In the genomic region with DNA sequence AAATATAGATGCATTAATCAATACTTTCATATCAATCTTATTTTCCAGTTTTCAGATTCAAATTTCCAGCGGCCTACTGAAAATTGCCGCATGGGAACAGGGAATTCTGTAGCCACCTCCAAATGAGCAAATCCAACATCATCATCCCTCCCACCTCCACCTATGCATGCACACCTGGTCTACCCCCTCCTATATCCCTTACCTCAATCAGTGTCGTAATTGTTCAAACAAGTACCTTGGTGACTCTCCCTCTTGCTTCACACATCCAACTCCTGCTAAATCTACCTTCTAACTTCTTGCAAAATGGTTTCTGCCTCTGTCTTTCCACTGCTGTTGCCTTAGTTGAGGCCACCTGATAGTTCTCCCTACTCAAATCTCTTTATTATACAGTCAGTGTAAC, we compare ENCODE assay signal across 18 cellular contexts.
DNase-seq lines count a peak whose midpoint lies in the region; ATAC-seq, FAIRE-seq and TF ChIP-seq lines count a peak whose summit lies in the region.
"Had no signal": no experiment of that assay in that cellular context is flagged by ENCODE, and none has a peak within 500 bp of the region (broad histone marks: within the 10 kb centered on the region; RNA-seq: fewer than 3 reads in every experiment).

No MANE protein-coding gene starts in this region.

- no peak overlapping the region for H3K4me3 ChIP-seq in HepG2 (replicated peaks in 1 of 3; ENCODE audit: insufficient read depth in 1 of 3, low read depth in 2 of 3, low read length in 3 of 3)
- H3K4me3 ChIP-seq in right lobe of liver: no peak overlapping the region
- no peak overlapping the region for H3K4me3 ChIP-seq in keratinocyte (ENCODE audit: control insufficient read depth in 2 of 3, extremely low read depth in 1 of 3, insufficient read depth in 2 of 3, low read depth in 1 of 3, low read length in 3 of 3)
- H3K4me3 ChIP-seq: GM23248 had no signal

- no peak overlapping the region for H3K4me2 ChIP-seq in HepG2 (ENCODE audit: low read depth, low read length)
- H3K4me2 ChIP-seq in keratinocyte (ENCODE audit: control insufficient read depth, extremely low read depth, insufficient read depth, low read depth, low read length): no peak overlapping the region

- dilution Hi-C loops in keratinocyte (cut with MboI; ENCODE audit: extremely low pct_ligation_motif_present, low sequenced_read_pairs): no loop called here

- H3K36me3 ChIP-seq in HepG2 (replicated peaks in 1 of 2; ENCODE audit: control insufficient read depth in 1 of 2, insufficient read depth in 2 of 2, low read length in 2 of 2): no peaks in the 10 kb centered on the region
- H3K36me3 ChIP-seq in right lobe of liver: no peaks in the 10 kb centered on the region
- no peaks in the 10 kb centered on the region for H3K36me3 ChIP-seq in keratinocyte (ENCODE audit: control insufficient read depth in 2 of 2, extremely low read depth in 1 of 2, insufficient read depth in 2 of 2, low read length in 2 of 2)

- CTCF ChIA-PET in HepG2 (lab: Yijun Ruan, JAX; ENCODE audit: low intra/inter-chr PET ratio, low total read pairs): no interaction called here

- DNase-seq in HepG2 (ENCODE audit: low spot score) (no peak), right lobe of liver (no peak), NCI-H510A treated with DMSO at 0.1 percent for 48 hours (lab: John Stamatoyannopoulos, UW) (peak; percentile 19), keratinocyte (ENCODE audit: low read depth, low spot score) (no peak)
- DNase-seq: C1 segment of cervical spinal cord; Calu3; CD4-positive, alpha-beta memory T cell; COR-L47; DMS53; DND-41; GM23248; H7; HCEC 1CT had no signal

- ATAC-seq in HepG2 (no peak), right lobe of liver (no peak), HG03139 (IDR thresholded peaks at IDR 0.05; ENCODE audit: unreplicated experiment) (no peak), GM21390 (IDR thresholded peaks at IDR 0.05; ENCODE audit: unreplicated experiment) (no peak)

- TF ChIP-seq EP300 in HepG2 (IDR thresholded peaks at IDR 0.05; ENCODE audit: low read depth in 2 of 2, low read length in 2 of 2) (no peak), HepG2 (CRISPR knock-in tag; IDR thresholded peaks at IDR 0.05; ENCODE audit: borderline replicate concordance) (no peak)

- no peak for TF ChIP-seq RAD21 in HepG2 (CRISPR knock-in tag; IDR thresholded peaks at IDR 0.05)

- H3K9ac ChIP-seq in HepG2 (ENCODE audit: insufficient read depth, low read depth, low read length) (no peak overlapping the region), keratinocyte (ENCODE audit: control insufficient read depth, extremely low read depth, insufficient read depth, low read length) (no peak overlapping the region)
- H3K9ac ChIP-seq: GM23248 had no signal

- H3K27ac ChIP-seq in HepG2 (ENCODE audit: extremely low read length, insufficient read depth, low read length) (no peak overlapping the region), right lobe of liver (no peak overlapping the region), keratinocyte (ENCODE audit: control insufficient read depth, insufficient read depth, low read length) (no peak overlapping the region)
- H3K27ac ChIP-seq: GM23248 had no signal

- TF ChIP-seq POLR2A in HepG2 (IDR thresholded peaks at IDR 0.05; ENCODE audit: insufficient read depth in 1 of 2, low read depth in 2 of 2, low read length in 2 of 2) (no peak), right lobe of liver (IDR thresholded peaks at IDR 0.05) (no peak)

- H3K27me3 ChIP-seq in HepG2 (ENCODE audit: control insufficient read depth in 1 of 2, insufficient read depth in 2 of 2, low read length in 2 of 2) (peaks cover 0 to 11% of the 10 kb centered on the region in 2 experiments; a peak in 2 of 5 replicates), right lobe of liver (no peaks in the 10 kb centered on the region), keratinocyte (ENCODE audit: control insufficient read depth, extremely low read depth, insufficient read depth, low read length) (no peaks in the 10 kb centered on the region)

- H3K4me1 ChIP-seq in HepG2 (ENCODE audit: insufficient read depth, low read length) (peaks cover 17% of the 10 kb centered on the region), right lobe of liver (no peaks in the 10 kb centered on the region), keratinocyte (ENCODE audit: control insufficient read depth, extremely low read depth, insufficient read depth, low read length) (peaks cover 4% of the 10 kb centered on the region)

- no peak for FAIRE-seq in HepG2 (lab: Jason Lieb, UNC)
- peak; percentile 48 for FAIRE-seq in keratinocyte (lab: Jason Lieb, UNC)
- FAIRE-seq: G401.6, GM12892, H1 had no signal

- no peak overlapping the region for H2AFZ ChIP-seq in HepG2 (ENCODE audit: low read length)
- no peak overlapping the region for H2AFZ ChIP-seq in keratinocyte (ENCODE audit: control insufficient read depth, low read length)
- H2AFZ ChIP-seq: GM23248 had no signal

- WGBS in HepG2 (ENCODE audit: low lambda C conversion rate): 64% methylated on average over 3 of the region's 3 CpGs
- WGBS in right lobe of liver (ENCODE audit: insufficient coverage, low coverage, low lambda C conversion rate, missing lambda C conversion rate): 69% methylated on average over 3 of the region's 3 CpGs

- no peak for TF ChIP-seq CTCF in HepG2 (CRISPR knock-in tag; IDR thresholded peaks at IDR 0.05)
- TF ChIP-seq CTCF in right lobe of liver (IDR thresholded peaks at IDR 0.05): no peak
- TF ChIP-seq CTCF in keratinocyte (optimal IDR thresholded peaks at IDR 0.05 in 1 of 3, IDR thresholded peaks at IDR 0.05 in 1 of 3, conservative IDR thresholded peaks at IDR 0.05 in 1 of 3; ENCODE audit: extremely low read depth in 1 of 3, insufficient read depth in 2 of 3, low read length in 3 of 3): no peak

- in situ Hi-C loops in HepG2 (cut with HindIII; ENCODE audit: extremely low pct_ligation_motif_present, low pct_unique_long_range_greater_than_20kb): no loop called here

- no TSS peak for BruUV-seq in HepG2 (replicated peaks; lab: Mats Ljungman, UMichigan)

- POLR2A ChIA-PET in HepG2 (lab: Yijun Ruan, JAX): no interaction called here

- H4K20me1 ChIP-seq in HepG2 (ENCODE audit: insufficient read depth, low read length) (no peaks in the 10 kb centered on the region), keratinocyte (ENCODE audit: control insufficient read depth, extremely low read depth, insufficient read depth, low read length) (no peaks in the 10 kb centered on the region)

- intact Hi-C loops in HepG2 (cut with micrococcal nuclease; ENCODE audit: unreplicated experiment): no loop called here
- intact Hi-C loops in right lobe of liver (cut with DNase I): no loop called here

- H3K79me2 ChIP-seq in HepG2 (ENCODE audit: insufficient read depth, low read length) (no peaks in the 10 kb centered on the region), keratinocyte (ENCODE audit: control insufficient read depth, insufficient read depth, low read length) (no peaks in the 10 kb centered on the region)

- H3K9me3 ChIP-seq in HepG2 (ENCODE audit: low read length): peaks cover 9% of the 10 kb centered on the region; the same call in 1 of the 2 replicates
- H3K9me3 ChIP-seq in right lobe of liver: no peaks in the 10 kb centered on the region
- H3K9me3 ChIP-seq in keratinocyte (ENCODE audit: control insufficient read depth, low read depth, low read length): no peaks in the 10 kb centered on the region

- H3K9me1 ChIP-seq in keratinocyte (ENCODE audit: control insufficient read depth, extremely low read depth, insufficient read depth, low read length): no peaks in the 10 kb centered on the region

TF ChIP-seq in HepG2, 621 proteins besides CTCF, POLR2A, EP300 and RAD21:
- TF ChIP-seq CEBPB (IDR thresholded peaks at IDR 0.05; ENCODE audit: borderline replicate concordance, low read depth, low read length) (0 out of 2 replicates have a peak, but pooled peaks have one; percentile 13), SYNCRIP (IDR thresholded peaks at IDR 0.05; ENCODE audit: insufficient read depth, low read depth, low read length) (no peak)
